In the genomic region with DNA sequence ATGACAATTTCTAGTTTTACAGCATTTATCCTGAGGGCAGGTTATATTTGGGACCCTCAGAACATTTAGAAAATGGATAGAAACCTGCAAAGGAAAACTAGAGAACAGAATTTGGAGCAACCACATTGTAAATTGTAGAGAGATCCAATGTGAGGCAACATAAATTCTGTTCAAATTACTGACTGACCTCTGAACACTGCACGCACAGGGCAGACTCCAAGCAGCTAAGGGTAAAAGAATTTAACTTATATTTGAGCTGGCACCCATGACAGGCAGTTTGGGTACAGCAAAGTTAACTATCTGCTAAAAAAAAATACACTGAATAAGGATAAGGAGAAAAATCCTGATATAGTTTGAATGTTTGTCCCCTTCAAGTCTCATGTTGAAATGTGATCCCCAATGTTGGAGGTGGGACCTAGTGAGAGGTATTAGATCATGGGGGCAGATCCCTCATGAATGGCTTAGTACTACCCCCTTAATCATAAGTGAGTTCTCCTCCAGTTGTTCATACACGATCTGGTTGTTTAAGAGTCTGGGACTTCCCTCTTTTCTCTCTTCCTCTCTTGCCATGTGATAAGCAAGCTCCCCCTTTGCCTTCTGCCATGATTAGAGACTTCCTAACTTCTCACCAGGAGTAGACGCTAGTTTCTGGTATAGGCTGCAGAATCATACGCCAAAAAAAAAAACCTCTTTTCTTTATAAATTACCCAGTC, we compare ENCODE assay signal across 1 cellular context.
TF ChIP-seq lines count a peak whose summit lies in the region.

No MANE protein-coding gene starts in this region.

TF ChIP-seq in K562, 482 proteins besides CTCF, POLR2A, EP300 and RAD21 (continued from another document and continues in another):
- TF ChIP-seq, protein P1, sequence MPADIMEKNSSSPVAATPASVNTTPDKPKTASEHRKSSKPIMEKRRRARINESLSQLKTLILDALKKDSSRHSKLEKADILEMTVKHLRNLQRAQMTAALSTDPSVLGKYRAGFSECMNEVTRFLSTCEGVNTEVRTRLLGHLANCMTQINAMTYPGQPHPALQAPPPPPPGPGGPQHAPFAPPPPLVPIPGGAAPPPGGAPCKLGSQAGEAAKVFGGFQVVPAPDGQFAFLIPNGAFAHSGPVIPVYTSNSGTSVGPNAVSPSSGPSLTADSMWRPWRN (IDR thresholded peaks at IDR 0.05; ENCODE audit: low read depth), result no peak
- TF ChIP-seq, protein P2, sequence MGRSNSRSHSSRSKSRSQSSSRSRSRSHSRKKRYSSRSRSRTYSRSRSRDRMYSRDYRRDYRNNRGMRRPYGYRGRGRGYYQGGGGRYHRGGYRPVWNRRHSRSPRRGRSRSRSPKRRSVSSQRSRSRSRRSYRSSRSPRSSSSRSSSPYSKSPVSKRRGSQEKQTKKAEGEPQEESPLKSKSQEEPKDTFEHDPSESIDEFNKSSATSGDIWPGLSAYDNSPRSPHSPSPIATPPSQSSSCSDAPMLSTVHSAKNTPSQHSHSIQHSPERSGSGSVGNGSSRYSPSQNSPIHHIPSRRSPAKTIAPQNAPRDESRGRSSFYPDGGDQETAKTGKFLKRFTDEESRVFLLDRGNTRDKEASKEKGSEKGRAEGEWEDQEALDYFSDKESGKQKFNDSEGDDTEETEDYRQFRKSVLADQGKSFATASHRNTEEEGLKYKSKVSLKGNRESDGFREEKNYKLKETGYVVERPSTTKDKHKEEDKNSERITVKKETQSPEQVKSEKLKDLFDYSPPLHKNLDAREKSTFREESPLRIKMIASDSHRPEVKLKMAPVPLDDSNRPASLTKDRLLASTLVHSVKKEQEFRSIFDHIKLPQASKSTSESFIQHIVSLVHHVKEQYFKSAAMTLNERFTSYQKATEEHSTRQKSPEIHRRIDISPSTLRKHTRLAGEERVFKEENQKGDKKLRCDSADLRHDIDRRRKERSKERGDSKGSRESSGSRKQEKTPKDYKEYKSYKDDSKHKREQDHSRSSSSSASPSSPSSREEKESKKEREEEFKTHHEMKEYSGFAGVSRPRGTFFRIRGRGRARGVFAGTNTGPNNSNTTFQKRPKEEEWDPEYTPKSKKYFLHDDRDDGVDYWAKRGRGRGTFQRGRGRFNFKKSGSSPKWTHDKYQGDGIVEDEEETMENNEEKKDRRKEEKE (IDR thresholded peaks at IDR 0.05; ENCODE audit: borderline replicate concordance in 1 of 2, control insufficient read depth in 1 of 2, low read depth in 2 of 2, low read length in 1 of 2), result no peak
- TF ChIP-seq KLF6 (CRISPR knock-in tag; IDR thresholded peaks at IDR 0.05; ENCODE audit: borderline replicate concordance) (no peak), ERF (CRISPR knock-in tag; IDR thresholded peaks at IDR 0.05) (no peak), ETV5 (CRISPR knock-in tag; IDR thresholded peaks at IDR 0.05; ENCODE audit: low read depth) (no peak), MCM7 (IDR thresholded peaks at IDR 0.05) (no peak), HOXB6 (CRISPR knock-in tag; IDR thresholded peaks at IDR 0.05; ENCODE audit: borderline replicate concordance) (no peak), OTX1 (CRISPR knock-in tag; IDR thresholded peaks at IDR 0.05) (no peak), NCOA6 (IDR thresholded peaks at IDR 0.05) (no peak), MED1 (CRISPR knock-in tag; IDR thresholded peaks at IDR 0.05; ENCODE audit: borderline replicate concordance) (no peak), ZNF444 (CRISPR knock-in tag; IDR thresholded peaks at IDR 0.05) (no peak), ZEB2 (IDR thresholded peaks at IDR 0.05) (no peak), ZBTB7A (IDR thresholded peaks at IDR 0.05; ENCODE audit: borderline replicate concordance, control insufficient read depth, low read depth, low read length) (no peak), HDAC1 (IDR thresholded peaks at IDR 0.05) (no peak), COPS2 (conservative IDR thresholded peaks at IDR 0.05) (no peak), FOXP1 (CRISPR knock-in tag; IDR thresholded peaks at IDR 0.05) (no peak), TARDBP (IDR thresholded peaks at IDR 0.05) (no peak), SRSF7 (optimal IDR thresholded peaks at IDR 0.05; ENCODE audit: low read depth, low read length) (no peak), ZNF668 (CRISPR knock-in tag; IDR thresholded peaks at IDR 0.05) (no peak), KLF16 (IDR thresholded peaks at IDR 0.05) (no peak), KDM2B (CRISPR knock-in tag; IDR thresholded peaks at IDR 0.05) (no peak), PURB (CRISPR knock-in tag; IDR thresholded peaks at IDR 0.05; ENCODE audit: low read depth) (no peak), HNRNPUL1 (IDR thresholded peaks at IDR 0.05; ENCODE audit: low read length) (no peak), POU5F1 (IDR thresholded peaks at IDR 0.05; ENCODE audit: borderline replicate concordance, low read depth, low read length, partially characterized antibody) (no peak), MEF2D (tag; conservative IDR thresholded peaks at IDR 0.05; ENCODE audit: low read depth) (0 out of 2 replicates have a peak, but pooled peaks have one; percentile 7), ZNF384 (IDR thresholded peaks at IDR 0.05; ENCODE audit: low read depth, low read length) (no peak), MCM2 (IDR thresholded peaks at IDR 0.05; ENCODE audit: low read depth) (no peak), ZSCAN29 (IDR thresholded peaks at IDR 0.05) (no peak)
- TF ChIP-seq, protein P3, sequence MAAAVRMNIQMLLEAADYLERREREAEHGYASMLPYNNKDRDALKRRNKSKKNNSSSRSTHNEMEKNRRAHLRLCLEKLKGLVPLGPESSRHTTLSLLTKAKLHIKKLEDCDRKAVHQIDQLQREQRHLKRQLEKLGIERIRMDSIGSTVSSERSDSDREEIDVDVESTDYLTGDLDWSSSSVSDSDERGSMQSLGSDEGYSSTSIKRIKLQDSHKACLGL (CRISPR knock-in tag; IDR thresholded peaks at IDR 0.05; ENCODE audit: borderline replicate concordance, poor library complexity, severe bottlenecking), result no peak
- TF ChIP-seq, protein P4, sequence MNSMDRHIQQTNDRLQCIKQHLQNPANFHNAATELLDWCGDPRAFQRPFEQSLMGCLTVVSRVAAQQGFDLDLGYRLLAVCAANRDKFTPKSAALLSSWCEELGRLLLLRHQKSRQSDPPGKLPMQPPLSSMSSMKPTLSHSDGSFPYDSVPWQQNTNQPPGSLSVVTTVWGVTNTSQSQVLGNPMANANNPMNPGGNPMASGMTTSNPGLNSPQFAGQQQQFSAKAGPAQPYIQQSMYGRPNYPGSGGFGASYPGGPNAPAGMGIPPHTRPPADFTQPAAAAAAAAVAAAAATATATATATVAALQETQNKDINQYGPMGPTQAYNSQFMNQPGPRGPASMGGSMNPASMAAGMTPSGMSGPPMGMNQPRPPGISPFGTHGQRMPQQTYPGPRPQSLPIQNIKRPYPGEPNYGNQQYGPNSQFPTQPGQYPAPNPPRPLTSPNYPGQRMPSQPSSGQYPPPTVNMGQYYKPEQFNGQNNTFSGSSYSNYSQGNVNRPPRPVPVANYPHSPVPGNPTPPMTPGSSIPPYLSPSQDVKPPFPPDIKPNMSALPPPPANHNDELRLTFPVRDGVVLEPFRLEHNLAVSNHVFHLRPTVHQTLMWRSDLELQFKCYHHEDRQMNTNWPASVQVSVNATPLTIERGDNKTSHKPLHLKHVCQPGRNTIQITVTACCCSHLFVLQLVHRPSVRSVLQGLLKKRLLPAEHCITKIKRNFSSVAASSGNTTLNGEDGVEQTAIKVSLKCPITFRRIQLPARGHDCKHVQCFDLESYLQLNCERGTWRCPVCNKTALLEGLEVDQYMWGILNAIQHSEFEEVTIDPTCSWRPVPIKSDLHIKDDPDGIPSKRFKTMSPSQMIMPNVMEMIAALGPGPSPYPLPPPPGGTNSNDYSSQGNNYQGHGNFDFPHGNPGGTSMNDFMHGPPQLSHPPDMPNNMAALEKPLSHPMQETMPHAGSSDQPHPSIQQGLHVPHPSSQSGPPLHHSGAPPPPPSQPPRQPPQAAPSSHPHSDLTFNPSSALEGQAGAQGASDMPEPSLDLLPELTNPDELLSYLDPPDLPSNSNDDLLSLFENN (IDR thresholded peaks at IDR 0.05; ENCODE audit: low read depth in 2 of 2, low read length in 2 of 2), result no peak
- TF ChIP-seq, protein P5, sequence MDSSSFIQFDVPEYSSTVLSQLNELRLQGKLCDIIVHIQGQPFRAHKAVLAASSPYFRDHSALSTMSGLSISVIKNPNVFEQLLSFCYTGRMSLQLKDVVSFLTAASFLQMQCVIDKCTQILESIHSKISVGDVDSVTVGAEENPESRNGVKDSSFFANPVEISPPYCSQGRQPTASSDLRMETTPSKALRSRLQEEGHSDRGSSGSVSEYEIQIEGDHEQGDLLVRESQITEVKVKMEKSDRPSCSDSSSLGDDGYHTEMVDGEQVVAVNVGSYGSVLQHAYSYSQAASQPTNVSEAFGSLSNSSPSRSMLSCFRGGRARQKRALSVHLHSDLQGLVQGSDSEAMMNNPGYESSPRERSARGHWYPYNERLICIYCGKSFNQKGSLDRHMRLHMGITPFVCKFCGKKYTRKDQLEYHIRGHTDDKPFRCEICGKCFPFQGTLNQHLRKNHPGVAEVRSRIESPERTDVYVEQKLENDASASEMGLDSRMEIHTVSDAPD (CRISPR knock-in tag; IDR thresholded peaks at IDR 0.05), result no peak
- TF ChIP-seq, protein P6, sequence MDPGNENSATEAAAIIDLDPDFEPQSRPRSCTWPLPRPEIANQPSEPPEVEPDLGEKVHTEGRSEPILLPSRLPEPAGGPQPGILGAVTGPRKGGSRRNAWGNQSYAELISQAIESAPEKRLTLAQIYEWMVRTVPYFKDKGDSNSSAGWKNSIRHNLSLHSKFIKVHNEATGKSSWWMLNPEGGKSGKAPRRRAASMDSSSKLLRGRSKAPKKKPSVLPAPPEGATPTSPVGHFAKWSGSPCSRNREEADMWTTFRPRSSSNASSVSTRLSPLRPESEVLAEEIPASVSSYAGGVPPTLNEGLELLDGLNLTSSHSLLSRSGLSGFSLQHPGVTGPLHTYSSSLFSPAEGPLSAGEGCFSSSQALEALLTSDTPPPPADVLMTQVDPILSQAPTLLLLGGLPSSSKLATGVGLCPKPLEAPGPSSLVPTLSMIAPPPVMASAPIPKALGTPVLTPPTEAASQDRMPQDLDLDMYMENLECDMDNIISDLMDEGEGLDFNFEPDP (CRISPR knock-in tag; IDR thresholded peaks at IDR 0.05), result no peak
- TF ChIP-seq, protein P7, sequence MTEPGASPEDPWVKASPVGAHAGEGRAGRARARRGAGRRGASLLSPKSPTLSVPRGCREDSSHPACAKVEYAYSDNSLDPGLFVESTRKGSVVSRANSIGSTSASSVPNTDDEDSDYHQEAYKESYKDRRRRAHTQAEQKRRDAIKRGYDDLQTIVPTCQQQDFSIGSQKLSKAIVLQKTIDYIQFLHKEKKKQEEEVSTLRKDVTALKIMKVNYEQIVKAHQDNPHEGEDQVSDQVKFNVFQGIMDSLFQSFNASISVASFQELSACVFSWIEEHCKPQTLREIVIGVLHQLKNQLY (CRISPR knock-in tag; conservative IDR thresholded peaks at IDR 0.05), result no peak
- TF ChIP-seq, protein P8, sequence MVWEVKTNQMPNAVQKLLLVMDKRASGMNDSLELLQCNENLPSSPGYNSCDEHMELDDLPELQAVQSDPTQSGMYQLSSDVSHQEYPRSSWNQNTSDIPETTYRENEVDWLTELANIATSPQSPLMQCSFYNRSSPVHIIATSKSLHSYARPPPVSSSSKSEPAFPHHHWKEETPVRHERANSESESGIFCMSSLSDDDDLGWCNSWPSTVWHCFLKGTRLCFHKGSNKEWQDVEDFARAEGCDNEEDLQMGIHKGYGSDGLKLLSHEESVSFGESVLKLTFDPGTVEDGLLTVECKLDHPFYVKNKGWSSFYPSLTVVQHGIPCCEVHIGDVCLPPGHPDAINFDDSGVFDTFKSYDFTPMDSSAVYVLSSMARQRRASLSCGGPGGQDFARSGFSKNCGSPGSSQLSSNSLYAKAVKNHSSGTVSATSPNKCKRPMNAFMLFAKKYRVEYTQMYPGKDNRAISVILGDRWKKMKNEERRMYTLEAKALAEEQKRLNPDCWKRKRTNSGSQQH (CRISPR knock-in tag; IDR thresholded peaks at IDR 0.05), result no peak
- TF ChIP-seq, protein P9, sequence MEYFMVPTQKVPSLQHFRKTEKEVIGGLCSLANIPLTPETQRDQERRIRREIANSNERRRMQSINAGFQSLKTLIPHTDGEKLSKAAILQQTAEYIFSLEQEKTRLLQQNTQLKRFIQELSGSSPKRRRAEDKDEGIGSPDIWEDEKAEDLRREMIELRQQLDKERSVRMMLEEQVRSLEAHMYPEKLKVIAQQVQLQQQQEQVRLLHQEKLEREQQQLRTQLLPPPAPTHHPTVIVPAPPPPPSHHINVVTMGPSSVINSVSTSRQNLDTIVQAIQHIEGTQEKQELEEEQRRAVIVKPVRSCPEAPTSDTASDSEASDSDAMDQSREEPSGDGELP (CRISPR knock-in tag; IDR thresholded peaks at IDR 0.05; ENCODE audit: borderline replicate concordance), result no peak
- TF ChIP-seq, protein P10, sequence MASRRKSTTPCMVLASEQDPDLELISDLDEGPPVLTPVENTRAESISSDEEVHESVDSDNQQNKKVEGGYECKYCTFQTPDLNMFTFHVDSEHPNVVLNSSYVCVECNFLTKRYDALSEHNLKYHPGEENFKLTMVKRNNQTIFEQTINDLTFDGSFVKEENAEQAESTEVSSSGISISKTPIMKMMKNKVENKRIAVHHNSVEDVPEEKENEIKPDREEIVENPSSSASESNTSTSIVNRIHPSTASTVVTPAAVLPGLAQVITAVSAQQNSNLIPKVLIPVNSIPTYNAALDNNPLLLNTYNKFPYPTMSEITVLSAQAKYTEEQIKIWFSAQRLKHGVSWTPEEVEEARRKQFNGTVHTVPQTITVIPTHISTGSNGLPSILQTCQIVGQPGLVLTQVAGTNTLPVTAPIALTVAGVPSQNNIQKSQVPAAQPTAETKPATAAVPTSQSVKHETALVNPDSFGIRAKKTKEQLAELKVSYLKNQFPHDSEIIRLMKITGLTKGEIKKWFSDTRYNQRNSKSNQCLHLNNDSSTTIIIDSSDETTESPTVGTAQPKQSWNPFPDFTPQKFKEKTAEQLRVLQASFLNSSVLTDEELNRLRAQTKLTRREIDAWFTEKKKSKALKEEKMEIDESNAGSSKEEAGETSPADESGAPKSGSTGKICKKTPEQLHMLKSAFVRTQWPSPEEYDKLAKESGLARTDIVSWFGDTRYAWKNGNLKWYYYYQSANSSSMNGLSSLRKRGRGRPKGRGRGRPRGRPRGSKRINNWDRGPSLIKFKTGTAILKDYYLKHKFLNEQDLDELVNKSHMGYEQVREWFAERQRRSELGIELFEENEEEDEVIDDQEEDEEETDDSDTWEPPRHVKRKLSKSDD (conservative IDR thresholded peaks at IDR 0.05; ENCODE audit: low read length), result no peak
- TF ChIP-seq, protein P11, sequence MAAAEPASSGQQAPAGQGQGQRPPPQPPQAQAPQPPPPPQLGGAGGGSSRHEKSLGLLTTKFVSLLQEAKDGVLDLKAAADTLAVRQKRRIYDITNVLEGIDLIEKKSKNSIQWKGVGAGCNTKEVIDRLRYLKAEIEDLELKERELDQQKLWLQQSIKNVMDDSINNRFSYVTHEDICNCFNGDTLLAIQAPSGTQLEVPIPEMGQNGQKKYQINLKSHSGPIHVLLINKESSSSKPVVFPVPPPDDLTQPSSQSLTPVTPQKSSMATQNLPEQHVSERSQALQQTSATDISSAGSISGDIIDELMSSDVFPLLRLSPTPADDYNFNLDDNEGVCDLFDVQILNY (CRISPR knock-in tag; IDR thresholded peaks at IDR 0.05), result no peak
